22 cellular contexts compared by ENCODE assay signal in genomic region chr13:58087566-58087965, GRCh38.
DNase-seq lines count a peak whose midpoint lies in the region; ATAC-seq and TF ChIP-seq lines count a peak whose summit lies in the region.
"Had no signal": no experiment of that assay in that cellular context is flagged by ENCODE, and none has a peak within 500 bp of the region (broad histone marks: within the 10 kb centered on the region; RNA-seq: fewer than 3 reads in every experiment).

No MANE protein-coding gene starts in this region.

- H3K9me3 Mint-ChIP-seq in stimulated activated memory B cell treated with anti-CD40 and anti-IgM and Interleukin-4, amounts not matched to agents 10 μg/mL and 1 μg/mL and 100 μg/mL, for 72 hours = no peaks in the 10 kb centered on the region
- H3K9me3 Mint-ChIP-seq: H9 had no signal

- H3K4me1 Mint-ChIP-seq in stimulated activated memory B cell treated with anti-CD40 and anti-IgM and Interleukin-4, amounts not matched to agents 10 μg/mL and 1 μg/mL and 100 μg/mL, for 72 hours = no peaks in the 10 kb centered on the region

- TF ChIP-seq CTCF in A673 (conservative IDR thresholded peaks at IDR 0.05; ENCODE audit: low read depth, low read length) = no peak
- TF ChIP-seq CTCF in RWPE1 (conservative IDR thresholded peaks at IDR 0.05; ENCODE audit: low read depth) = no peak
- TF ChIP-seq CTCF in hepatocyte (IDR thresholded peaks at IDR 0.05; ENCODE audit: poor library complexity) = no peak

- no peak overlapping the region for H3K27ac Mint-ChIP-seq in stimulated activated memory B cell treated with anti-CD40 and anti-IgM and Interleukin-4, amounts not matched to agents 10 μg/mL and 1 μg/mL and 100 μg/mL, for 72 hours
- H3K27ac Mint-ChIP-seq: CD8-positive, alpha-beta T cell; H9 had no signal

- H3K36me3 ChIP-seq in A673 (ENCODE audit: insufficient read depth, low read length, poor library complexity, severe bottlenecking) (no peaks in the 10 kb centered on the region), hepatocyte (replicated peaks; ENCODE audit: insufficient read depth, low read depth) (no peaks in the 10 kb centered on the region)
- H3K36me3 ChIP-seq: BLaER1 treated with 17β-estradiol and CSF1 and Interleukin-3, amounts not matched to agents 10 nM and 100 nM; SJCRH30 had no signal

- H3K4me3 Mint-ChIP-seq in stimulated activated memory B cell treated with anti-CD40 and anti-IgM and Interleukin-4, amounts not matched to agents 10 μg/mL and 1 μg/mL and 100 μg/mL, for 72 hours = no peak overlapping the region
- H3K4me3 Mint-ChIP-seq: CD8-positive, alpha-beta T cell; H9 had no signal

- no peaks in the 10 kb centered on the region for H3K27me3 Mint-ChIP-seq in stimulated activated memory B cell treated with anti-CD40 and anti-IgM and Interleukin-4, amounts not matched to agents 10 μg/mL and 1 μg/mL and 100 μg/mL, for 72 hours

- H3K9me3 ChIP-seq in A673 (ENCODE audit: low read depth, low read length, poor library complexity, severe bottlenecking) (no peaks in the 10 kb centered on the region), hepatocyte (ENCODE audit: low read depth) (no peaks in the 10 kb centered on the region)
- H3K9me3 ChIP-seq: A549; BLaER1 treated with 17β-estradiol and CSF1 and Interleukin-3, amounts not matched to agents 10 nM and 100 nM; SJCRH30 had no signal

- no peaks in the 10 kb centered on the region for H3K4me1 ChIP-seq in A673 (ENCODE audit: insufficient read depth, low read length, poor library complexity, severe bottlenecking)
- no peaks in the 10 kb centered on the region for H3K4me1 ChIP-seq in hepatocyte (ENCODE audit: insufficient read depth)
- H3K4me1 ChIP-seq: A549, SJCRH30 had no signal

- H3K79me2 ChIP-seq in hepatocyte = no peaks in the 10 kb centered on the region

- CTCF ChIA-PET in A673 (lab: Charles Lee) = no interaction called here
- CTCF ChIA-PET in HEK293T (lab: Yijun Ruan, JAX) = no interaction called here
- CTCF ChIA-PET in RWPE1 (lab: Yijun Ruan, JAX) = no interaction called here

- H3K27me3 ChIP-seq in A673 (replicated peaks; ENCODE audit: insufficient read depth, low read depth, low read length, poor library complexity) = no peaks in the 10 kb centered on the region
- no peaks in the 10 kb centered on the region for H3K27me3 ChIP-seq in hepatocyte
- H3K27me3 ChIP-seq: SJCRH30 had no signal

- H4K20me1 ChIP-seq in hepatocyte (ENCODE audit: insufficient read depth, poor library complexity, severe bottlenecking) = no peaks in the 10 kb centered on the region
- H4K20me1 ChIP-seq: BLaER1 treated with 17β-estradiol and CSF1 and Interleukin-3, amounts not matched to agents 10 nM and 100 nM had no signal

- no TSS peak for BruUV-seq in A673 (replicated peaks; lab: Mats Ljungman, UMichigan)

- DNase-seq in A673 (ENCODE audit: low spot score) (peak; percentile 4), HEK293T (ENCODE audit: extremely low spot score) (no peak), RWPE1 (ENCODE audit: low spot score) (peak; percentile 3), hepatocyte (ENCODE audit: low spot score) (peak; percentile 35), foreskin melanocyte (no peak), MV-4-11 (lab: John Stamatoyannopoulos, UW) (no peak)
- no peak for DNase-seq in stimulated activated naive CD8-positive, alpha-beta T cell treated with anti-CD3 and anti-CD28 coated beads, Interleukin-15, Interleukin-2, amounts not matched to agents 100 U/mL and 50 U/mL, for 24 hours
- DNase-seq: Calu3; CD8-positive, alpha-beta T cell; DMS79; H9; Kasumi-1; NCI-H1417; NCI-H187; NCI-H2107; NCI-H226; NCI-H524; NCI-H82; SJCRH30 had no signal

- H3K27ac ChIP-seq in A673 (ENCODE audit: low read depth, low read length, poor library complexity, severe bottlenecking) = no peak overlapping the region
- no peak overlapping the region for H3K27ac ChIP-seq in RWPE1
- H3K27ac ChIP-seq in hepatocyte = peak overlapping the region; percentile 70
- H3K27ac ChIP-seq: A549; BLaER1 treated with 17β-estradiol and CSF1 and Interleukin-3, amounts not matched to agents 10 nM and 100 nM; SJCRH30 had no signal

- no peaks in the 10 kb centered on the region for H3K36me3 Mint-ChIP-seq in stimulated activated memory B cell treated with anti-CD40 and anti-IgM and Interleukin-4, amounts not matched to agents 10 μg/mL and 1 μg/mL and 100 μg/mL, for 72 hours
- H3K36me3 Mint-ChIP-seq: CD8-positive, alpha-beta T cell had no signal

- no peaks in the 10 kb centered on the region for H3K9me2 ChIP-seq in hepatocyte (replicated peaks; ENCODE audit: insufficient read depth)

- H3K4me3 ChIP-seq in A673 (ENCODE audit: low read depth, low read length, poor library complexity, severe bottlenecking) = no peak overlapping the region
- H3K4me3 ChIP-seq in hepatocyte = no peak overlapping the region
- H3K4me3 ChIP-seq: A549; BLaER1 treated with 17β-estradiol and CSF1 and Interleukin-3, amounts not matched to agents 10 nM and 100 nM; SJCRH30 had no signal

- no peak overlapping the region for H2AFZ ChIP-seq in hepatocyte

- no peak overlapping the region for H3K4me2 ChIP-seq in hepatocyte
- H3K4me2 ChIP-seq: A549; BLaER1 treated with 17β-estradiol and CSF1 and Interleukin-3, amounts not matched to agents 10 nM and 100 nM had no signal

- no peak for ATAC-seq in stimulated activated naive CD8-positive, alpha-beta T cell treated with anti-CD3 and anti-CD28 coated beads, Interleukin-15, Interleukin-2, amounts not matched to agents 100 U/mL and 50 U/mL, for 24 hours
- no peak for ATAC-seq in stimulated activated memory B cell treated with anti-CD40 and anti-IgM and Interleukin-4, amounts not matched to agents 10 μg/mL and 1 μg/mL and 100 μg/mL, for 72 hours
- ATAC-seq: A549; CD8-positive, alpha-beta T cell had no signal

- POLR2A ChIA-PET in A673 (lab: Charles Lee; ENCODE audit: low non-redundant PET) (no interaction called here), HEK293T (lab: Yijun Ruan, JAX) (no interaction called here), RWPE1 (lab: Yijun Ruan, JAX; ENCODE audit: low non-redundant PET) (no interaction called here)

- intact Hi-C loops in A673 (cut with micrococcal nuclease; ENCODE audit: unreplicated experiment) = no loop called here

TF ChIP-seq in HEK293T, 16 proteins besides CTCF, POLR2A, EP300 and RAD21:
- TF ChIP-seq PKNOX1 (IDR thresholded peaks at IDR 0.05) (peak; percentile 51), HDGF (IDR thresholded peaks at IDR 0.05; ENCODE audit: borderline replicate concordance) (no peak)

Comparison
In these comparisons a context has a peak if more than half of its experiments do, and no peak if none do; other contexts are left out.
1. DNase-seq: peak in A673 (single experiment), RWPE1 (single experiment) and hepatocyte (single experiment); none in HEK293T (single experiment), foreskin melanocyte (single experiment), MV-4-11 (single experiment) and stimulated activated naive CD8-positive, alpha-beta T cell treated with anti-CD3 and anti-CD28 coated beads, Interleukin-15, Interleukin-2, amounts not matched to agents 100 U/mL and 50 U/mL, for 24 hours (single experiment).